25 cellular contexts compared by ENCODE assay signal in genomic region chr3:70409018-70409417, GRCh38.
A peak's percentile ranks its signal among the peaks of the same experiment; 100 is the strongest.
DNase-seq lines count a peak whose midpoint lies in the region; ATAC-seq, FAIRE-seq and TF ChIP-seq lines count a peak whose summit lies in the region.
"Had no signal": no experiment of that assay in that cellular context is flagged by ENCODE, and none has a peak within 500 bp of the region (broad histone marks: within the 10 kb centered on the region; RNA-seq: fewer than 3 reads in every experiment).

No MANE protein-coding gene starts in this region.

- H3K4me3 Mint-ChIP-seq in activated CD4-positive, alpha-beta T cell treated with anti-CD3 and anti-CD28 coated beads, Interleukin-2, amount 10 ng/mL, durations not matched to agents 7 days and 5 days = no peak overlapping the region
- H3K4me3 Mint-ChIP-seq: CD14-positive monocyte; CD4-positive, alpha-beta memory T cell; CD4-positive, CD25-positive, alpha-beta regulatory T cell; CD8-positive, alpha-beta memory T cell had no signal

- H3K36me3 Mint-ChIP-seq in activated CD4-positive, alpha-beta T cell treated with anti-CD3 and anti-CD28 coated beads, Interleukin-2, amount 10 ng/mL, durations not matched to agents 7 days and 5 days (ENCODE audit: low read depth) = no peaks in the 10 kb centered on the region
- H3K36me3 Mint-ChIP-seq: CD14-positive monocyte; CD4-positive, alpha-beta memory T cell; CD4-positive, CD25-positive, alpha-beta regulatory T cell; CD8-positive, alpha-beta memory T cell had no signal

- no peaks in the 10 kb centered on the region for H3K9me3 Mint-ChIP-seq in activated CD4-positive, alpha-beta T cell treated with anti-CD3 and anti-CD28 coated beads, Interleukin-2, amount 10 ng/mL, durations not matched to agents 7 days and 5 days

- ATAC-seq in HepG2 (no peak), right lobe of liver (no peak), K562 (no peak), GM19467 (IDR thresholded peaks at IDR 0.05; ENCODE audit: unreplicated experiment) (no peak)
- ATAC-seq: GM12878 had no signal

- H3K27ac ChIP-seq in HepG2 (ENCODE audit: extremely low read length, insufficient read depth, low read length) (no peak overlapping the region), right lobe of liver (no peak overlapping the region), K562 (ENCODE audit: extremely low read depth, low read depth, low read length) (no peak overlapping the region)
- H3K27ac ChIP-seq: 22Rv1, BLaER1 had no signal

- H3K9me3 ChIP-seq in HepG2 (ENCODE audit: low read length) (no peaks in the 10 kb centered on the region), right lobe of liver (no peaks in the 10 kb centered on the region), K562 (replicated peaks; ENCODE audit: control insufficient read depth, insufficient read depth, low read depth, low read length) (no peaks in the 10 kb centered on the region)
- H3K9me3 ChIP-seq: BE2C had no signal

- no peak for TF ChIP-seq CTCF in HepG2 (CRISPR knock-in tag; IDR thresholded peaks at IDR 0.05)
- TF ChIP-seq CTCF in right lobe of liver (IDR thresholded peaks at IDR 0.05) = no peak
- TF ChIP-seq CTCF in K562 (IDR thresholded peaks at IDR 0.05 in 2 of 3, conservative IDR thresholded peaks at IDR 0.05 in 1 of 3; ENCODE audit: insufficient read depth in 2 of 3, low read depth in 1 of 3, low read length in 3 of 3) = no peak

- no peak for TF ChIP-seq RAD21 in HepG2 (CRISPR knock-in tag; IDR thresholded peaks at IDR 0.05)
- no peak for TF ChIP-seq RAD21 in K562 (CRISPR knock-in tag; conservative IDR thresholded peaks at IDR 0.05 in 1 of 2, IDR thresholded peaks at IDR 0.05 in 1 of 2)

- in situ Hi-C loops in HepG2 (cut with HindIII; ENCODE audit: extremely low pct_ligation_motif_present, low pct_unique_long_range_greater_than_20kb) (no loop called here), K562 (cut with MboI) (no loop called here)

- POLR2A ChIA-PET in HepG2 (lab: Yijun Ruan, JAX) (no interaction called here), K562 (lab: Yijun Ruan, JAX) (no interaction called here)
- POLR2A ChIA-PET in activated CD4-positive, alpha-beta T cell treated with anti-CD3 and anti-CD28 coated beads, Interleukin-2, amount 10 ng/mL, durations not matched to agents 7 days and 5 days (lab: Charles Lee) = no interaction called here

- DNase-seq in HepG2 (ENCODE audit: low spot score) = no peak
- no peak for DNase-seq in right lobe of liver
- DNase-seq in K562 (ENCODE audit: extremely low read depth in 1 of 4, low spot score in 3 of 4) = no peak
- no peak for DNase-seq in activated CD4-positive, alpha-beta T cell treated with anti-CD3 and anti-CD28 coated beads, Interleukin-2, amount 10 ng/mL, durations not matched to agents 7 days and 5 days
- DNase-seq: ACHN; BE2C; C1 segment of cervical spinal cord; CD4-positive, alpha-beta memory T cell; CD4-positive, CD25-positive, alpha-beta regulatory T cell; CD8-positive, alpha-beta memory T cell; COR-L47; DMS 273 treated with DMSO at 0.1 percent for 48 hours; DMS153; DMS53; DMS79; DND-41; EL; GDM1 had no signal

- H3K4me1 ChIP-seq in HepG2 (ENCODE audit: insufficient read depth, low read length) (no peaks in the 10 kb centered on the region), right lobe of liver (no peaks in the 10 kb centered on the region), K562 (replicated peaks in 1 of 2; ENCODE audit: control insufficient read depth in 2 of 2, insufficient read depth in 2 of 2, low read length in 2 of 2) (no peaks in the 10 kb centered on the region)
- H3K4me1 ChIP-seq: BE2C, BLaER1 had no signal

- H3K27me3 ChIP-seq in HepG2 (ENCODE audit: control insufficient read depth in 1 of 2, insufficient read depth in 2 of 2, low read length in 2 of 2) (no peaks in the 10 kb centered on the region), right lobe of liver (no peaks in the 10 kb centered on the region), K562 (ENCODE audit: control insufficient read depth in 2 of 2, insufficient read depth in 2 of 2, low read length in 2 of 2) (no peaks in the 10 kb centered on the region)
- H3K27me3 ChIP-seq: BE2C, BLaER1 had no signal

- 4% methylated on average over 2 of the region's 2 CpGs for WGBS in HepG2 (ENCODE audit: low lambda C conversion rate)
- WGBS in right lobe of liver (ENCODE audit: insufficient coverage, low coverage, low lambda C conversion rate, missing lambda C conversion rate) = 48% methylated on average over 2 of the region's 2 CpGs
- 0% methylated on average over 2 of the region's 2 CpGs for WGBS in K562 (ENCODE audit: insufficient coverage, low coverage, missing lambda C conversion rate)

- H3K4me3 ChIP-seq in HepG2 (replicated peaks in 1 of 3; ENCODE audit: insufficient read depth in 1 of 3, low read depth in 2 of 3, low read length in 3 of 3) = no peak overlapping the region
- H3K4me3 ChIP-seq in right lobe of liver = no peak overlapping the region
- no peak overlapping the region for H3K4me3 ChIP-seq in K562
- H3K4me3 ChIP-seq: BLaER1, GM12878 had no signal

- no peaks in the 10 kb centered on the region for H3K9me1 ChIP-seq in K562 (ENCODE audit: control insufficient read depth, insufficient read depth, low read length)

- no peaks in the 10 kb centered on the region for H3K27me3 Mint-ChIP-seq in activated CD4-positive, alpha-beta T cell treated with anti-CD3 and anti-CD28 coated beads, Interleukin-2, amount 10 ng/mL, durations not matched to agents 7 days and 5 days
- H3K27me3 Mint-ChIP-seq: CD4-positive, alpha-beta memory T cell; CD8-positive, alpha-beta memory T cell had no signal

- no peak overlapping the region for H3K4me2 ChIP-seq in HepG2 (ENCODE audit: low read depth, low read length)
- H3K4me2 ChIP-seq in K562 (ENCODE audit: insufficient read depth, low read length) = no peak overlapping the region
- H3K4me2 ChIP-seq: BLaER1 had no signal

- no peaks in the 10 kb centered on the region for H4K20me1 ChIP-seq in HepG2 (ENCODE audit: insufficient read depth, low read length)
- no peaks in the 10 kb centered on the region for H4K20me1 ChIP-seq in K562 (replicated peaks; ENCODE audit: control insufficient read depth, insufficient read depth, low read length)
- H4K20me1 ChIP-seq: BLaER1 had no signal

- intact Hi-C loops in HepG2 (cut with micrococcal nuclease; ENCODE audit: unreplicated experiment) (no loop called here), right lobe of liver (cut with DNase I) (no loop called here), K562 (cut with micrococcal nuclease) (no loop called here)

- no peak overlapping the region for H3K9ac ChIP-seq in HepG2 (ENCODE audit: insufficient read depth, low read depth, low read length)
- H3K9ac ChIP-seq in K562 (ENCODE audit: insufficient read depth in 1 of 2, low read depth in 2 of 2, low read length in 2 of 2) = no peak overlapping the region
- H3K9ac ChIP-seq: BLaER1 had no signal

- H3K4me1 Mint-ChIP-seq in activated CD4-positive, alpha-beta T cell treated with anti-CD3 and anti-CD28 coated beads, Interleukin-2, amount 10 ng/mL, durations not matched to agents 7 days and 5 days = no peaks in the 10 kb centered on the region
- H3K4me1 Mint-ChIP-seq: CD14-positive monocyte; CD4-positive, alpha-beta memory T cell; CD4-positive, CD25-positive, alpha-beta regulatory T cell; CD8-positive, alpha-beta memory T cell had no signal

- H2AFZ ChIP-seq in HepG2 (ENCODE audit: low read length) (no peak overlapping the region), K562 (ENCODE audit: low read depth, low read length) (no peak overlapping the region)

- CTCF ChIA-PET in HepG2 (lab: Yijun Ruan, JAX; ENCODE audit: low intra/inter-chr PET ratio, low total read pairs) = no interaction called here
- CTCF ChIA-PET in K562 (lab: Yijun Ruan, JAX; ENCODE audit: low intra/inter-chr PET ratio) = no interaction called here
- CTCF ChIA-PET in activated CD4-positive, alpha-beta T cell treated with anti-CD3 and anti-CD28 coated beads, Interleukin-2, amount 10 ng/mL, durations not matched to agents 7 days and 5 days (lab: Charles Lee) = no interaction called here

- H3K36me3 ChIP-seq in HepG2 (replicated peaks in 1 of 2; ENCODE audit: control insufficient read depth in 1 of 2, insufficient read depth in 2 of 2, low read length in 2 of 2) = no peaks in the 10 kb centered on the region
- no peaks in the 10 kb centered on the region for H3K36me3 ChIP-seq in right lobe of liver
- no peaks in the 10 kb centered on the region for H3K36me3 ChIP-seq in K562 (ENCODE audit: control insufficient read depth, insufficient read depth, low read length)
- H3K36me3 ChIP-seq: BE2C, BLaER1 had no signal

- TF ChIP-seq EP300 in HepG2 (IDR thresholded peaks at IDR 0.05; ENCODE audit: low read depth in 2 of 2, low read length in 2 of 2) (no peak), HepG2 (CRISPR knock-in tag; IDR thresholded peaks at IDR 0.05; ENCODE audit: borderline replicate concordance) (no peak), K562 (IDR thresholded peaks at IDR 0.05; ENCODE audit: low read length) (no peak)

- TF ChIP-seq POLR2A in HepG2 (IDR thresholded peaks at IDR 0.05; ENCODE audit: insufficient read depth in 1 of 2, low read depth in 2 of 2, low read length in 2 of 2) (no peak), right lobe of liver (IDR thresholded peaks at IDR 0.05) (no peak), K562 (conservative IDR thresholded peaks at IDR 0.05) (no peak)

- no peak overlapping the region for H3K27ac Mint-ChIP-seq in activated CD4-positive, alpha-beta T cell treated with anti-CD3 and anti-CD28 coated beads, Interleukin-2, amount 10 ng/mL, durations not matched to agents 7 days and 5 days
- H3K27ac Mint-ChIP-seq: CD14-positive monocyte; CD4-positive, alpha-beta memory T cell; CD4-positive, CD25-positive, alpha-beta regulatory T cell; CD8-positive, alpha-beta memory T cell had no signal

- FAIRE-seq in HepG2 (lab: Jason Lieb, UNC) (no peak), K562 (lab: Jason Lieb, UNC) (no peak)
- FAIRE-seq: GM12878, GM12892, GM18507 had no signal

- BruUV-seq in HepG2 (replicated peaks; lab: Mats Ljungman, UMichigan) = no TSS peak
- BruUV-seq in K562 (replicated peaks; lab: Mats Ljungman, UMichigan) = no TSS peak

- H3K79me2 ChIP-seq in HepG2 (ENCODE audit: insufficient read depth, low read length) (no peaks in the 10 kb centered on the region), K562 (ENCODE audit: control insufficient read depth, insufficient read depth, low read length) (no peaks in the 10 kb centered on the region)

TF ChIP-seq in HepG2, 621 proteins besides CTCF, POLR2A, EP300 and RAD21:
- TF ChIP-seq HNF4A (CRISPR knock-in tag; IDR thresholded peaks at IDR 0.05) = no peak
- no peak for TF ChIP-seq ZNF607 (CRISPR knock-in tag; IDR thresholded peaks at IDR 0.05; ENCODE audit: borderline replicate concordance)
- peak; percentile 69 for TF ChIP-seq MAFF (IDR thresholded peaks at IDR 0.05; ENCODE audit: low read depth, low read length)
- TF ChIP-seq MAFK (conservative IDR thresholded peaks at IDR 0.05 in 1 of 2, IDR thresholded peaks at IDR 0.05 in 1 of 2; ENCODE audit: low read length in 2 of 2) = peak; percentile 68 to 87

TF ChIP-seq in K562, 482 proteins besides CTCF, POLR2A, EP300 and RAD21:
- 0 out of 2 replicates have a peak, but pooled peaks have one; percentile 15 for TF ChIP-seq MAFF (IDR thresholded peaks at IDR 0.05; ENCODE audit: low read length)
- TF ChIP-seq ZNF316 (IDR thresholded peaks at IDR 0.05) = peak; percentile 55
- no peak for TF ChIP-seq HNRNPK (IDR thresholded peaks at IDR 0.05; ENCODE audit: low read depth, low read length, poor library complexity, severe bottlenecking)

Comparison
In these comparisons a context has a peak if more than half of its experiments do, and no peak if none do; other contexts are left out.
1. Of the 241 proteins assayed by ChIP-seq in both HepG2 and K562: peak only in HepG2: MAFK; only in K562: none; in both: MAFF; in neither: 239.